In the genomic region with DNA sequence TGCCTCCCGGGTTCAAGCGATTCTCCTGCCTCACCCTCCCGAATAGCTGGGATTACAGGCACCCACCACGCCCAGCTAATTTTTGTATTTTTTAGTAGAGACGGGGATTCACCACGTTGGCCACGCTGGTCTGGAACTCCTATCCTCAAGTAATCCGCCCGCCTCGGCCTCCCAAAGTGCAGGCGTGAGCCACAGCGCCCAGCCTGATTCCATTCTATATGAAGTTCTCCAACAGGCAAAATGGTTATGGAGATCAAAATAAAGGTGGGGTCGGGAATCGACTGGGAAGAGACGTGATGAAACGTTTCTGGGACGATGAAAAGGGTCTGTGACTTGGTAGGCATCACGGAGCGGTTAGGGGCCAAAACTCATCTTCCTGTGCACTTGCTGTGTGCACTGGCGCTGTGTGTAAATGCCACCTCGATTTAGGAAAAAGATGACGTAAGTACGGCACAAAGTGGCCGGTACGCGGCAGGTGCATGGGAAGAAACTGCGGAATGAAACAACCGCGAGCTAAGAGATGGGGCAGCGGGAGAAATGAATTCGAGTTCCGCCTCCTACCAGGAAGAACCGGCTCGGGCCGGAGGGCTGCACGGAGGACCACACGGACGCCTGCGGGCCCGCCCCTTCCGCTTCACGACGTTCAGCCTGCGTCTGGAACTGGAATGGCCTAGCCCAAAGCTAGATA, we compare ENCODE assay signal across 1 cellular context.
TF ChIP-seq lines count a peak whose summit lies in the region.

No MANE protein-coding gene starts in this region.

TF ChIP-seq in A549, 52 proteins besides CTCF, POLR2A, EP300 and RAD21 (continued from another document):
- TF ChIP-seq, protein P1, sequence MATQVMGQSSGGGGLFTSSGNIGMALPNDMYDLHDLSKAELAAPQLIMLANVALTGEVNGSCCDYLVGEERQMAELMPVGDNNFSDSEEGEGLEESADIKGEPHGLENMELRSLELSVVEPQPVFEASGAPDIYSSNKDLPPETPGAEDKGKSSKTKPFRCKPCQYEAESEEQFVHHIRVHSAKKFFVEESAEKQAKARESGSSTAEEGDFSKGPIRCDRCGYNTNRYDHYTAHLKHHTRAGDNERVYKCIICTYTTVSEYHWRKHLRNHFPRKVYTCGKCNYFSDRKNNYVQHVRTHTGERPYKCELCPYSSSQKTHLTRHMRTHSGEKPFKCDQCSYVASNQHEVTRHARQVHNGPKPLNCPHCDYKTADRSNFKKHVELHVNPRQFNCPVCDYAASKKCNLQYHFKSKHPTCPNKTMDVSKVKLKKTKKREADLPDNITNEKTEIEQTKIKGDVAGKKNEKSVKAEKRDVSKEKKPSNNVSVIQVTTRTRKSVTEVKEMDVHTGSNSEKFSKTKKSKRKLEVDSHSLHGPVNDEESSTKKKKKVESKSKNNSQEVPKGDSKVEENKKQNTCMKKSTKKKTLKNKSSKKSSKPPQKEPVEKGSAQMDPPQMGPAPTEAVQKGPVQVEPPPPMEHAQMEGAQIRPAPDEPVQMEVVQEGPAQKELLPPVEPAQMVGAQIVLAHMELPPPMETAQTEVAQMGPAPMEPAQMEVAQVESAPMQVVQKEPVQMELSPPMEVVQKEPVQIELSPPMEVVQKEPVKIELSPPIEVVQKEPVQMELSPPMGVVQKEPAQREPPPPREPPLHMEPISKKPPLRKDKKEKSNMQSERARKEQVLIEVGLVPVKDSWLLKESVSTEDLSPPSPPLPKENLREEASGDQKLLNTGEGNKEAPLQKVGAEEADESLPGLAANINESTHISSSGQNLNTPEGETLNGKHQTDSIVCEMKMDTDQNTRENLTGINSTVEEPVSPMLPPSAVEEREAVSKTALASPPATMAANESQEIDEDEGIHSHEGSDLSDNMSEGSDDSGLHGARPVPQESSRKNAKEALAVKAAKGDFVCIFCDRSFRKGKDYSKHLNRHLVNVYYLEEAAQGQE (IDR thresholded peaks at IDR 0.05), result peak; percentile 80
- TF ChIP-seq CHD2 (IDR thresholded peaks at IDR 0.05; ENCODE audit: low read length, partially characterized antibody), result peak; percentile 36
- TF ChIP-seq BHLHE40 (IDR thresholded peaks at IDR 0.05; ENCODE audit: low read depth, low read length), result no peak
